Comparison of ENCODE assay signal across 18 cellular contexts in the genomic region with DNA sequence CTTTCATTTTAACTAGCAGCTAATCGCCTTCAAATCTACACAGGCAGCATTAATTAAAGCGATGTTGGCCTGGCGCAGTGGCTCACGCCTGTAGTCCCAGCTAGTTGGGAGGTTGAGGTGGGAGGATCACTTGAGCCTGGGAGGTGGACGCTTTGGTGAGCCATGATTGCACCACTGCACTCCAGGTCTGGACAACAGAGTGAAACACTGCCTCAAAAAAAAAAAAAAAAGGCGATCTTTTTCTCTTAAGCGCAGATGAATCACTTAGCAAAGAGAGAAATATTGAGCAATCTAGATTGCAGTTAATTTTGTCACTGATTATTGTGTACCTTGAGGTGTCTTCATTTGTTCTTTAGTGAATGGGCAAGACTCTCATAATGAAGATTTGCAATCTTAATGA. TPM values are rescaled to one million over a fixed set of nuclear protein-coding genes. Genes with fewer than 3 reads are reported as not detected.
DNase-seq lines count a peak whose midpoint lies in the region; ATAC-seq and TF ChIP-seq lines count a peak whose summit lies in the region.
"Had no signal": no experiment of that assay in that cellular context is flagged by ENCODE, and none has a peak within 500 bp of the region (broad histone marks: within the 10 kb centered on the region; RNA-seq: fewer than 3 reads in every experiment).

No MANE protein-coding gene starts in this region.

- POLR2A ChIA-PET in CD8-positive, alpha-beta T cell (lab: Charles Lee), result no interaction called here

- peaks cover 17% of the 10 kb centered on the region for H3K4me1 Mint-ChIP-seq in CD8-positive, alpha-beta T cell (ENCODE audit: low read depth)

- CTCF ChIA-PET in CD8-positive, alpha-beta T cell (lab: Charles Lee), result no interaction called here

- no peaks in the 10 kb centered on the region for H3K9me3 Mint-ChIP-seq in CD8-positive, alpha-beta T cell
- H3K9me3 Mint-ChIP-seq: brain, naive B cell had no signal

- TF ChIP-seq POLR2A in adrenal gland (IDR thresholded peaks at IDR 0.05), result no peak

- no peak for ATAC-seq in HG03565 (IDR thresholded peaks at IDR 0.05; ENCODE audit: unreplicated experiment)
- no peak for ATAC-seq in CD8-positive, alpha-beta T cell

- peak; percentile 39 for DNase-seq in M059J (ENCODE audit: low read depth)
- DNase-seq in adrenal gland, result peak in 5 of 7 donors; percentile 57 to 70 (median 68)
- peak; percentile 59 to 69 for DNase-seq in foreskin fibroblast
- DNase-seq in superior temporal gyrus (ENCODE audit: extremely low spot score), result peak; percentile 14
- no peak for DNase-seq in CD8-positive, alpha-beta T cell
- DNase-seq in HuH-7 (ENCODE audit: low spot score), result no peak
- DNase-seq in 8988T, result no peak
- DNase-seq: activated gamma-delta T cell; effector CD4-positive, alpha-beta T cell; heart left ventricle; left cardiac atrium; naive B cell; NCI-H2029; stimulated activated CD4-positive, alpha-beta T cell treated with anti-CD3 and anti-CD28 coated beads, Interleukin-4, amount 100 ng/mL, for 24 hours had no signal

- H3K27me3 ChIP-seq in adrenal gland, result no peaks in the 10 kb centered on the region
- H3K27me3 ChIP-seq in CD8-positive, alpha-beta T cell (ENCODE audit: insufficient read depth, low read length), result no peaks in the 10 kb centered on the region
- H3K27me3 ChIP-seq: heart left ventricle had no signal

- H3K9me3 ChIP-seq in adrenal gland (replicated peaks in 1 of 3), result no peaks in the 10 kb centered on the region
- no peaks in the 10 kb centered on the region for H3K9me3 ChIP-seq in CD8-positive, alpha-beta T cell (ENCODE audit: low read length)
- H3K9me3 ChIP-seq: heart left ventricle had no signal

- H3K27ac Mint-ChIP-seq in CD8-positive, alpha-beta T cell, result no peak overlapping the region
- H3K27ac Mint-ChIP-seq: naive B cell had no signal

- WGBS in adrenal gland, 4 donors, result 67 to 74% (median 71%) methylated on average over 7 of the region's 7 CpGs

- peak overlapping the region in 3 of 5 donors; percentile 21 to 57 (median 38) for H3K27ac ChIP-seq in adrenal gland
- no peak overlapping the region for H3K27ac ChIP-seq in CD8-positive, alpha-beta T cell (ENCODE audit: low read depth, low read length)
- H3K27ac ChIP-seq: C4-2B, heart left ventricle, KMS-11 had no signal

- H3K36me3 ChIP-seq in adrenal gland (replicated peaks in 1 of 2), result no peaks in the 10 kb centered on the region
- no peaks in the 10 kb centered on the region for H3K36me3 ChIP-seq in CD8-positive, alpha-beta T cell (ENCODE audit: insufficient read depth, low read length)
- H3K36me3 ChIP-seq: heart left ventricle had no signal

- H3K36me3 Mint-ChIP-seq in CD8-positive, alpha-beta T cell, result no peaks in the 10 kb centered on the region
- H3K36me3 Mint-ChIP-seq: brain, naive B cell had no signal

- H3K4me1 ChIP-seq in adrenal gland (replicated peaks in 1 of 2), result peaks cover 16 to 52% of the 10 kb centered on the region in 2 donors
- H3K4me1 ChIP-seq in CD8-positive, alpha-beta T cell (ENCODE audit: insufficient read depth, low read length), result no peaks in the 10 kb centered on the region

- intact Hi-C loops in adrenal gland (cut with DNase I), result no loop called here
- intact Hi-C loops in CD8-positive, alpha-beta T cell (cut with DNase I, micrococcal nuclease), result no loop called here

- H3K27me3 Mint-ChIP-seq in CD8-positive, alpha-beta T cell (ENCODE audit: low read depth), result no peaks in the 10 kb centered on the region
- H3K27me3 Mint-ChIP-seq: brain, naive B cell had no signal

- H3K4me3 Mint-ChIP-seq in CD8-positive, alpha-beta T cell, result no peak overlapping the region
- H3K4me3 Mint-ChIP-seq: brain, naive B cell had no signal

- H3K4me3 ChIP-seq in adrenal gland (no peak overlapping the region), foreskin fibroblast (ENCODE audit: low read depth in 1 of 2, low read length in 2 of 2) (no peak overlapping the region)
- no peak overlapping the region for H3K4me3 ChIP-seq in CD8-positive, alpha-beta T cell (ENCODE audit: low read depth, low read length)
- H3K4me3 ChIP-seq: heart left ventricle had no signal

- TF ChIP-seq CTCF in adrenal gland (IDR thresholded peaks at IDR 0.05), result no peak
- no peak for TF ChIP-seq CTCF in foreskin fibroblast (IDR thresholded peaks at IDR 0.05; ENCODE audit: low read depth, low read length)
- no peak for TF ChIP-seq CTCF in CD8-positive, alpha-beta T cell (IDR thresholded peaks at IDR 0.05)

RNA-seq across cellular contexts. Expression of a gene that starts 12.4 kb away (rescaled TPM):
- total RNA-seq in M059J (2014; rRNA removed; shearing (Covaris generic)), result 20.9 and 48.2 TPM in 2 replicates
- total RNA-seq in adrenal gland, result 10 to 100 TPM; 24.2 to 52.7 (median 45.1) TPM
- polyA plus RNA-seq in adrenal gland, result 1 to 10 TPM; 3.6 to 8.8 (median 8.4) TPM
- 1 to 10 TPM; 8.1 to 9.1 TPM for total RNA-seq in CD8-positive, alpha-beta T cell

Comparison
In these comparisons a context has a peak if more than half of its experiments do, and no peak if none do; other contexts are left out.
1. DNase-seq: peak in M059J (single experiment), adrenal gland (5 of 7), foreskin fibroblast (2 of 2) and superior temporal gyrus (single experiment); none in CD8-positive, alpha-beta T cell (0 of 7), HuH-7 (single experiment) and 8988T (single experiment).